12 cellular contexts compared by ENCODE assay signal in genomic region chr5:172905346-172905756, GRCh38. TPM values are rescaled to one million over a fixed set of nuclear protein-coding genes. Genes with fewer than 3 reads are reported as not detected.
DNase-seq lines count a peak whose midpoint lies in the region; ATAC-seq, FAIRE-seq and TF ChIP-seq lines count a peak whose summit lies in the region.
"Had no signal": no experiment of that assay in that cellular context is flagged by ENCODE, and none has a peak within 500 bp of the region (broad histone marks: within the 10 kb centered on the region; RNA-seq: fewer than 3 reads in every experiment).

No MANE protein-coding gene starts in this region.

- no peak for ATAC-seq in GM21619 (IDR thresholded peaks at IDR 0.05; ENCODE audit: unreplicated experiment)
- ATAC-seq: activated T-helper 17 cell treated with anti-CD3 and anti-CD28 coated beads, Interleukin-2, amount 50 U/mL, for 72 hours had no signal

- no peak overlapping the region for H3K9ac ChIP-seq in BLaER1
- H3K9ac ChIP-seq in keratinocyte (ENCODE audit: control insufficient read depth, extremely low read depth, insufficient read depth, low read length), result peak overlapping the region; percentile 97

- H3K9me1 ChIP-seq in keratinocyte (ENCODE audit: control insufficient read depth, extremely low read depth, insufficient read depth, low read length), result no peaks in the 10 kb centered on the region

- H3K4me2 ChIP-seq in BLaER1 (no peak overlapping the region), keratinocyte (ENCODE audit: control insufficient read depth, extremely low read depth, insufficient read depth, low read depth, low read length) (peak overlapping the region; percentile 66)

- WGBS in sigmoid colon, 2 donors, result 73 to 86% methylated on average over 23 of the region's 23 CpGs

- no peaks in the 10 kb centered on the region for H3K79me2 ChIP-seq in keratinocyte (ENCODE audit: control insufficient read depth, insufficient read depth, low read length)

- H3K27ac ChIP-seq in BLaER1, result 0 out of 2 replicates have a peak overlapping the region, but pooled peaks have one; percentile 18
- H3K27ac ChIP-seq in angular gyrus (ENCODE audit: low read depth, low read length), result peak overlapping the region; percentile 26
- peak overlapping the region; percentile 100 for H3K27ac ChIP-seq in keratinocyte (ENCODE audit: control insufficient read depth, insufficient read depth, low read length)
- H3K27ac ChIP-seq in sigmoid colon, result peak overlapping the region; percentile 87 to 96 (median 90)

- peaks cover 97% of the 10 kb centered on the region for H3K36me3 ChIP-seq in BLaER1
- H3K36me3 ChIP-seq in keratinocyte (ENCODE audit: control insufficient read depth in 2 of 2, extremely low read depth in 1 of 2, insufficient read depth in 2 of 2, low read length in 2 of 2), result peaks cover 10 to 19% of the 10 kb centered on the region in 2 experiments
- peaks cover 0 to 7% (median 0%) of the 10 kb centered on the region in 4 donors for H3K36me3 ChIP-seq in sigmoid colon

- no peaks in the 10 kb centered on the region for H3K27me3 ChIP-seq in BLaER1
- no peaks in the 10 kb centered on the region for H3K27me3 ChIP-seq in keratinocyte (ENCODE audit: control insufficient read depth, extremely low read depth, insufficient read depth, low read length)
- H3K27me3 ChIP-seq in sigmoid colon, result no peaks in the 10 kb centered on the region

- peak in 1 of 2 donors; percentile 18 for TF ChIP-seq POLR2A in sigmoid colon (IDR thresholded peaks at IDR 0.05)
- TF ChIP-seq POLR2A in GM12892 (IDR thresholded peaks at IDR 0.05; ENCODE audit: low read depth, low read length), result no peak

- intact Hi-C loops in sigmoid colon (cut with DNase I), result loop anchor here (1.0 to 10.0 kb wide), 3 partner anchors 37 to 351 kb away; no protein-coding TSS in a partner anchor

- H3K4me1 ChIP-seq in BLaER1, result peaks cover 59% of the 10 kb centered on the region
- H3K4me1 ChIP-seq in keratinocyte (ENCODE audit: control insufficient read depth, extremely low read depth, insufficient read depth, low read length), result peaks cover 52% of the 10 kb centered on the region
- peaks cover 0 to 75% (median 74%) of the 10 kb centered on the region in 4 donors for H3K4me1 ChIP-seq in sigmoid colon

- FAIRE-seq in keratinocyte (lab: Jason Lieb, UNC) (no peak), GM12892 (lab: Jason Lieb, UNC) (no peak)
- FAIRE-seq: endothelial cell of umbilical vein had no signal

- DNase-seq in keratinocyte (ENCODE audit: low read depth, low spot score), result no peak
- DNase-seq in sigmoid colon, result peak; percentile 73
- DNase-seq in GM12892 (ENCODE audit: insufficient read length), result no peak
- DNase-seq in NCI-H2081 treated with DMSO at 0.1 percent for 48 hours (lab: John Stamatoyannopoulos, UW), result no peak
- DNase-seq in activated gamma-delta T cell (lab: John Stamatoyannopoulos, UW), result no peak
- DNase-seq: NK-92 treated with Interleukin-12 subunit alpha and Interleukin-12 subunit beta, amount 100 ng/mL, for 24 hours; stimulated activated CD4-positive, alpha-beta T cell treated with anti-CD3 and anti-CD28 coated beads, Interleukin-4, amount 100 ng/mL, for 24 hours had no signal

- dilution Hi-C loops in keratinocyte (cut with MboI; ENCODE audit: extremely low pct_ligation_motif_present, low sequenced_read_pairs), result no loop called here

- no peak overlapping the region for H3K4me3 ChIP-seq in BLaER1
- H3K4me3 ChIP-seq in keratinocyte (ENCODE audit: control insufficient read depth in 2 of 3, extremely low read depth in 1 of 3, insufficient read depth in 2 of 3, low read depth in 1 of 3, low read length in 3 of 3), result no peak overlapping the region
- no peak overlapping the region for H3K4me3 ChIP-seq in sigmoid colon

- H4K20me1 ChIP-seq in BLaER1, result peaks cover 96% of the 10 kb centered on the region
- H4K20me1 ChIP-seq in keratinocyte (ENCODE audit: control insufficient read depth, extremely low read depth, insufficient read depth, low read length), result no peaks in the 10 kb centered on the region

- TF ChIP-seq CTCF in keratinocyte (optimal IDR thresholded peaks at IDR 0.05 in 1 of 3, IDR thresholded peaks at IDR 0.05 in 1 of 3, conservative IDR thresholded peaks at IDR 0.05 in 1 of 3; ENCODE audit: extremely low read depth in 1 of 3, insufficient read depth in 2 of 3, low read length in 3 of 3), result no peak
- no peak for TF ChIP-seq CTCF in sigmoid colon (IDR thresholded peaks at IDR 0.05)

- H2AFZ ChIP-seq in keratinocyte (ENCODE audit: control insufficient read depth, low read length), result no peak overlapping the region

- TF ChIP-seq EP300 in sigmoid colon (IDR thresholded peaks at IDR 0.05), result peak in 1 of 4 donors; percentile 13

- no peaks in the 10 kb centered on the region for H3K9me3 ChIP-seq in BLaER1
- H3K9me3 ChIP-seq in keratinocyte (ENCODE audit: control insufficient read depth, low read depth, low read length), result no peaks in the 10 kb centered on the region
- no peaks in the 10 kb centered on the region for H3K9me3 ChIP-seq in sigmoid colon

RNA-seq across cellular contexts. Expression of gene RPL26L1, which starts 53.9 kb away (rescaled TPM):
- polyA plus RNA-seq in keratinocyte (89.8 to 111 TPM (median 102 TPM) in 3 replicates), sigmoid colon (10 to 100 TPM; 31.2 to 70.9 (median 41.8) TPM)
- polyA plus RNA-seq in keratinocyte (2011; ENCODE audit: low read depth), result 79.6 TPM
- polyA plus RNA-seq in keratinocyte (2011; cell fraction: cytosol; rRNA removed), result 92.1 and 108 TPM in 2 replicates
- 40.1 and 47.0 TPM in 2 replicates for polyA plus RNA-seq in keratinocyte (2011; cell fraction: nucleus; rRNA removed)
- polyA plus RNA-seq in keratinocyte (2012; ENCODE audit: low replicate concordance), result 71.7 and 90.1 TPM in 2 replicates
- polyA minus RNA-seq in keratinocyte, result 19.7 to 55.3 TPM (median 50.3 TPM) in 3 replicates
- 13.2 TPM for polyA minus RNA-seq in keratinocyte (2011; cell fraction: cytosol; rRNA and poly(A)+ RNA removed)
- polyA minus RNA-seq in keratinocyte (2011; cell fraction: nucleus; rRNA and poly(A)+ RNA removed), result 7.3 and 8.3 TPM in 2 replicates
- 10 to 100 TPM; 11.6 to 30.9 (median 25.4) TPM for total RNA-seq in sigmoid colon
- polyA plus RNA-seq in GM12892 (2012; ENCODE audit: missing spikeins), result 86.9 TPM

Comparison
In these comparisons a context has a peak if more than half of its experiments do, and no peak if none do; other contexts are left out.
1. H3K27ac ChIP-seq: peak in every context shown above with its lines; median percentile 100 in keratinocyte; 90 in sigmoid colon; 26 in angular gyrus; 18 in BLaER1.